Comparison of ENCODE assay signal across 2 cellular contexts in the genomic region with DNA sequence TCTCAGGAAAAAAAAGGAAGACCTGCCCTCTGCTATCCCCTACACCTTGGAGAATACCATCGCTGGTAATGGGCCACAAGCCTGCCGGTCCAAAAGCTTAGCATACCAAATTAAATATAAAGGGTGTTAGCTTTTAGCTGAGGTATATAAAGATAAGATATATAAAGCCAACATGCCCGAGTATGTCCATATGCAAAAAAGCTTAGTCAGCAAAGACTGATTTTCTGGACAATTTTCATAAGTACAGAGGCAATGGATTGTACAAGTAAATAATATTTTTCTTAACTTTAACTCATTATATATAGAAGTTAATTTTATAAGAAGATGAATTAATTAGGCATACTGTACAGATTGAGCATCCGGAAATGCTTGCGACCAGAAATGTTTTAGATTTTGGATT.
TF ChIP-seq lines count a peak whose summit lies in the region.

No MANE protein-coding gene starts in this region.

TF ChIP-seq in SK-N-SH treated with all-trans-retinoic acid at 6 μM for 48 hours, 23 proteins besides CTCF, POLR2A, EP300 and RAD21 (continued from another document):
- no peak for TF ChIP-seq CSRNP3 (CRISPR knock-in tag; IDR thresholded peaks at IDR 0.05)
TF ChIP-seq in SK-N-SH treated with all-trans-retinoic acid at 6 μM for 48 hours: peak in this region for 0.

TF ChIP-seq in HepG2, 621 proteins besides CTCF, POLR2A, EP300 and RAD21 (continued from another document):
- TF ChIP-seq SNAPC4 (CRISPR knock-in tag; IDR thresholded peaks at IDR 0.05) (no peak), ZNF761 (CRISPR knock-in tag; conservative IDR thresholded peaks at IDR 0.05) (no peak), MAFK (conservative IDR thresholded peaks at IDR 0.05 in 1 of 2, IDR thresholded peaks at IDR 0.05 in 1 of 2; ENCODE audit: low read length in 2 of 2) (peak; percentile 99)
